ENCODE assay signal across 24 cellular contexts in genomic region chr13:111905609-111905945, GRCh38.
"Had no signal": no experiment of that assay in that cellular context is flagged by ENCODE, and none has a peak within 500 bp of the region (broad histone marks: within the 10 kb centered on the region; RNA-seq: fewer than 3 reads in every experiment).

No MANE protein-coding gene starts in this region.

- H3K4me1 Mint-ChIP-seq: activated CD4-positive, alpha-beta T cell treated with anti-CD3 and anti-CD28 coated beads, Interleukin-2, amount 10 ng/mL, durations not matched to agents 24 days and 14 days; activated T-helper 17 cell treated with anti-CD3 and anti-CD28 coated beads, Interleukin-2, amount 50 U/mL, for 72 hours; central memory CD8-positive, alpha-beta T cell; T-helper 17 cell had no signal

- H3K4me3 Mint-ChIP-seq: activated CD4-positive, alpha-beta memory T cell treated with anti-CD3 and anti-CD28 coated beads for 36 hours; activated CD4-positive, alpha-beta T cell treated with anti-CD3 and anti-CD28 coated beads, Interleukin-2, amount 10 ng/mL, durations not matched to agents 24 days and 14 days; activated T-cell treated with anti-CD3 and anti-CD28 coated beads, Interleukin-2, amount 50 U/mL, for 4 hours; activated T-helper 17 cell treated with anti-CD3 and anti-CD28 coated beads, Interleukin-2, amount 50 U/mL, for 72 hours; central memory CD8-positive, alpha-beta T cell; nephron; T-helper 17 cell had no signal

- ATAC-seq: activated CD4-positive, CD25-positive, alpha-beta regulatory T cell treated with anti-CD3 and anti-CD28 coated beads, Interleukin-2, amount 50 U/mL, for 24 hours; activated T-cell treated with anti-CD3 and anti-CD28 coated beads, Interleukin-2, amount 50 U/mL, for 4 hours; activated T-helper 17 cell treated with anti-CD3 and anti-CD28 coated beads, Interleukin-2, amount 50 U/mL, for 72 hours; pancreas; psoas muscle; T-helper 17 cell had no signal

- FAIRE-seq: endometrium, frontal cortex, pancreas had no signal

- H3K4me1 ChIP-seq: left ventricle myocardium inferior, pancreas, psoas muscle, uterus had no signal

- H3K9me3 Mint-ChIP-seq: activated CD4-positive, alpha-beta T cell treated with anti-CD3 and anti-CD28 coated beads, Interleukin-2, amount 10 ng/mL, durations not matched to agents 24 days and 14 days; activated T-cell treated with anti-CD3 and anti-CD28 coated beads, Interleukin-2, amount 50 U/mL, for 4 hours; activated T-helper 17 cell treated with anti-CD3 and anti-CD28 coated beads, Interleukin-2, amount 50 U/mL, for 72 hours; nephron had no signal

- H3K9me3 ChIP-seq: left ventricle myocardium inferior, pancreas, psoas muscle, tibial nerve, uterus had no signal

- H3K36me3 Mint-ChIP-seq: activated CD4-positive, alpha-beta memory T cell treated with anti-CD3 and anti-CD28 coated beads for 36 hours had no signal

- H3K36me3 ChIP-seq: left ventricle myocardium inferior, pancreas, tibial nerve, uterus, WERI-Rb-1 had no signal

- H3K27me3 ChIP-seq: pancreas, tibial nerve, uterus had no signal

- H3K27ac Mint-ChIP-seq: activated CD4-positive, alpha-beta memory T cell treated with anti-CD3 and anti-CD28 coated beads for 36 hours; activated CD4-positive, alpha-beta T cell treated with anti-CD3 and anti-CD28 coated beads, Interleukin-2, amount 10 ng/mL, durations not matched to agents 24 days and 14 days; activated T-helper 17 cell treated with anti-CD3 and anti-CD28 coated beads, Interleukin-2, amount 50 U/mL, for 72 hours; nephron; T-helper 17 cell had no signal

- H3K27ac ChIP-seq: epithelial cell of prostate, left ventricle myocardium inferior, pancreas, psoas muscle, tibial nerve, uterus, WERI-Rb-1 had no signal

- DNase-seq: activated CD4-positive, alpha-beta memory T cell treated with anti-CD3 and anti-CD28 coated beads for 36 hours; activated CD4-positive, alpha-beta T cell treated with anti-CD3 and anti-CD28 coated beads, Interleukin-2, amount 10 ng/mL, durations not matched to agents 24 days and 14 days; activated gamma-delta T cell treated with Interleukin-2 at 50 U/mL for 16 hours; activated naive CD4-positive, alpha-beta T cell treated with anti-CD3 and anti-CD28 coated beads, Interleukin-2, amount 50 U/mL, for 16 hours; activated T-cell treated with anti-CD3 and anti-CD28 coated beads, Interleukin-2, amount 50 U/mL, for 4 hours; dermis blood vessel endothelial cell; effector CD8-positive, alpha-beta T cell; left ventricle myocardium inferior; psoas muscle; stimulated activated CD4-positive, alpha-beta T cell treated with anti-CD3 and anti-CD28 coated beads, Interleukin-15, amount 100 ng/mL, for 24 hours; stimulated activated naive CD4-positive, alpha-beta T cell; T-helper 17 cell; T1000; uterus had no signal

- H3K27me3 Mint-ChIP-seq: activated CD4-positive, alpha-beta memory T cell treated with anti-CD3 and anti-CD28 coated beads for 36 hours; activated CD4-positive, alpha-beta T cell treated with anti-CD3 and anti-CD28 coated beads, Interleukin-2, amount 10 ng/mL, durations not matched to agents 24 days and 14 days; activated T-helper 17 cell treated with anti-CD3 and anti-CD28 coated beads, Interleukin-2, amount 50 U/mL, for 72 hours; central memory CD8-positive, alpha-beta T cell had no signal

- H3K4me3 ChIP-seq: left ventricle myocardium inferior, pancreas, psoas muscle, tibial nerve, uterus had no signal
